12 cellular contexts compared by ENCODE assay signal in genomic region chr18:2998644-2999043, GRCh38. TPM values are rescaled to one million over a fixed set of nuclear protein-coding genes. Genes with fewer than 3 reads are reported as not detected.
DNase-seq lines count a peak whose midpoint lies in the region; ATAC-seq and TF ChIP-seq lines count a peak whose summit lies in the region.
"Had no signal": no experiment of that assay in that cellular context is flagged by ENCODE, and none has a peak within 500 bp of the region (broad histone marks: within the 10 kb centered on the region; RNA-seq: fewer than 3 reads in every experiment).

No MANE protein-coding gene starts in this region.

- H3K27me3 ChIP-seq in A673 (replicated peaks; ENCODE audit: insufficient read depth, low read depth, low read length, poor library complexity) = no peaks in the 10 kb centered on the region
- H3K27me3 ChIP-seq in BE2C = no peaks in the 10 kb centered on the region

- intact Hi-C loops in A673 (cut with micrococcal nuclease; ENCODE audit: unreplicated experiment) = no loop called here

- TF ChIP-seq CTCF in A673 (conservative IDR thresholded peaks at IDR 0.05; ENCODE audit: low read depth, low read length) = no peak
- no peak for TF ChIP-seq CTCF in LNCaP clone FGC (IDR thresholded peaks at IDR 0.05; ENCODE audit: control insufficient read depth, extremely low read depth, insufficient read depth)
- no peak for TF ChIP-seq CTCF in coronary artery (IDR thresholded peaks at IDR 0.05)
- no peak for TF ChIP-seq CTCF in neural crest cell (conservative IDR thresholded peaks at IDR 0.05)
- TF ChIP-seq CTCF in BE2C (IDR thresholded peaks at IDR 0.05; ENCODE audit: low read depth, low read length) = no peak

- H3K4me3 ChIP-seq in A673 (ENCODE audit: low read depth, low read length, poor library complexity, severe bottlenecking) (no peak overlapping the region), LNCaP clone FGC (ENCODE audit: low read depth, low read length) (no peak overlapping the region), coronary artery (no peak overlapping the region), BE2C (ENCODE audit: low read depth, low read length) (no peak overlapping the region)

- peak overlapping the region; percentile 1 for H3K27ac Mint-ChIP-seq in neural crest cell (ENCODE audit: unreplicated experiment)

- peaks cover 6% of the 10 kb centered on the region for H3K9me3 ChIP-seq in A673 (ENCODE audit: low read depth, low read length, poor library complexity, severe bottlenecking)
- no peaks in the 10 kb centered on the region for H3K9me3 ChIP-seq in BE2C

- H3K4me1 ChIP-seq in A673 (ENCODE audit: insufficient read depth, low read length, poor library complexity, severe bottlenecking) (peaks cover 22% of the 10 kb centered on the region), BE2C (no peaks in the 10 kb centered on the region)

- peaks cover 38% of the 10 kb centered on the region for H3K36me3 Mint-ChIP-seq in neural crest cell (ENCODE audit: low read depth)

- H3K27ac ChIP-seq in A673 (ENCODE audit: low read depth, low read length, poor library complexity, severe bottlenecking) (peak overlapping the region; percentile 71), coronary artery (peak overlapping the region; percentile 86 to 89)

- peaks cover 5% of the 10 kb centered on the region for H3K36me3 ChIP-seq in A673 (ENCODE audit: insufficient read depth, low read length, poor library complexity, severe bottlenecking)
- no peaks in the 10 kb centered on the region for H3K36me3 ChIP-seq in BE2C

- CTCF ChIA-PET in A673 (lab: Charles Lee) = no interaction called here

- peaks cover 33% of the 10 kb centered on the region for H3K4me1 Mint-ChIP-seq in neural crest cell

- ATAC-seq in GM19455 (IDR thresholded peaks at IDR 0.05; ENCODE audit: unreplicated experiment) = no peak

- no TSS peak for BruUV-seq in A673 (replicated peaks; lab: Mats Ljungman, UMichigan)

- peaks cover 21% of the 10 kb centered on the region for H3K9me3 Mint-ChIP-seq in neural crest cell

- H3K27me3 Mint-ChIP-seq in neural crest cell (ENCODE audit: low read depth) = no peaks in the 10 kb centered on the region

- H3K4me3 Mint-ChIP-seq in neural crest cell = no peak overlapping the region
- H3K4me3 Mint-ChIP-seq: CD14-positive monocyte had no signal

- DNase-seq in A673 (ENCODE audit: low spot score) (no peak), LNCaP clone FGC (ENCODE audit: low read depth) (peak; percentile 49), coronary artery (ENCODE audit: low spot score) (no peak), neural crest cell (ENCODE audit: low read depth, low spot score) (no peak), BE2C (no peak), AG08396 (ENCODE audit: low spot score) (no peak), NCI-H1105 treated with DMSO at 0.1 percent for 48 hours (lab: John Stamatoyannopoulos, UW) (no peak)
- DNase-seq: activated CD8-positive, alpha-beta memory T cell treated with anti-CD3 and anti-CD28 coated beads, Interleukin-2, amount 50 U/mL, for 48 hours; NCI-H187 treated with DMSO at 0.1 percent for 48 hours; stimulated activated CD4-positive, alpha-beta T cell treated with anti-CD3 and anti-CD28 coated beads, Interleukin-4, amount 100 ng/mL, for 4 hours had no signal

- POLR2A ChIA-PET in A673 (lab: Charles Lee; ENCODE audit: low non-redundant PET) = no interaction called here

RNA-seq across cellular contexts. Expression of gene LPIN2, which starts 14.3 kb away (rescaled TPM):
- total RNA-seq in A673 (2021) = 22.5 and 24.0 TPM in 2 replicates
- 22.5 and 22.6 TPM in 2 replicates for total RNA-seq in neural crest cell
- polyA plus RNA-seq in BE2C (2012; ENCODE audit: insufficient read depth, insufficient read length, low read depth) = 3.6 TPM
